Comparison of ENCODE assay signal across 25 cellular contexts in the genomic region with DNA sequence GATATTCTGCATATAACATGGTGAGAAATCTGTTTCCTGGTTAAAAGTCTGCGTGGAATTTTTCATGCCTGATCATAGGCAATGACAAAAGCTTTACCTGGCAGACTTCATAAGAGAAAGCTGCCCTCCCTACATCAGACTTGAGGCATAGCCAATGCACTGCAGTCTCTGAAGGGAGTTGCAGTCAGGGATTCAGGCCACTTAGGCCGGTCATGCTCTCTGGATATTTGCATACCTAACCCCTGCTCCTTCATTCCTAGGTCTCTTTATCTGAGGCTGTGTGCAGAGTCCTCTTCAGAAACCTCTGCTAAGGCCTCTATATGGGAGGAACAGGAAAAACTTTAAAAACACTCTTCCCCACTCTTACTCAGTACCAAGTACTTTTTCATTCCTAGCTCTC.
"Had no signal": no experiment of that assay in that cellular context is flagged by ENCODE, and none has a peak within 500 bp of the region (broad histone marks: within the 10 kb centered on the region; RNA-seq: fewer than 3 reads in every experiment).

No MANE protein-coding gene starts in this region.

- H3K9me3 Mint-ChIP-seq: nephron had no signal

- H3K27me3 Mint-ChIP-seq: central memory CD8-positive, alpha-beta T cell; naive thymus-derived CD4-positive, alpha-beta T cell had no signal

- H3K36me3 Mint-ChIP-seq: naive thymus-derived CD4-positive, alpha-beta T cell; stimulated activated effector memory CD8-positive, alpha-beta T cell treated with anti-CD3 and anti-CD28 coated beads, Interleukin-12 subunit alpha, Interleukin-12 subunit beta, amount 100 ng/mL, for 72 hours had no signal

- DNase-seq: dermis blood vessel endothelial cell; effector memory CD4-positive, alpha-beta T cell; esophagus squamous epithelium; foreskin melanocyte; left cardiac atrium; left lung; mesenchymal stem cell; midbrain; naive thymus-derived CD4-positive, alpha-beta T cell; stimulated activated CD4-positive, alpha-beta T cell treated with anti-CD3 and anti-CD28 coated beads, Interleukin-12 subunit alpha, Interleukin-12 subunit beta, amount 100 ng/mL, for 4 hours; stimulated activated CD4-positive, alpha-beta T cell treated with anti-CD3 and anti-CD28 coated beads, Interleukin-2, amount 100 ng/mL, for 24 hours; stimulated activated CD4-positive, alpha-beta T cell treated with anti-CD3 and anti-CD28 coated beads, Interleukin-4, amount 100 ng/mL, for 24 hours; stimulated activated naive CD8-positive, alpha-beta T cell treated with anti-CD3 and anti-CD28 coated beads, Interleukin-15, Interleukin-2, amounts not matched to agents 100 U/mL and 50 U/mL, for 24 hours; testis; upper lobe of left lung had no signal

- H3K4me1 Mint-ChIP-seq: central memory CD8-positive, alpha-beta T cell; naive thymus-derived CD4-positive, alpha-beta T cell; nephron; stimulated activated effector memory CD8-positive, alpha-beta T cell treated with anti-CD3 and anti-CD28 coated beads, Interleukin-12 subunit alpha, Interleukin-12 subunit beta, amount 100 ng/mL, for 72 hours had no signal

- H3K27me3 ChIP-seq: esophagus squamous epithelium, left lung, right atrium auricular region, testis, tibial nerve, upper lobe of left lung had no signal

- H3K36me3 ChIP-seq: esophagus squamous epithelium, left lung, prostate gland, right atrium auricular region, tibial nerve, upper lobe of left lung had no signal

- H3K27ac ChIP-seq: coronary artery, esophagus squamous epithelium, left lung, parathyroid adenoma, prostate gland, right atrium auricular region, testis, tibial nerve, upper lobe of left lung had no signal

- ATAC-seq: left cardiac atrium; left lung; naive thymus-derived CD4-positive, alpha-beta T cell; sciatic nerve; stimulated activated effector memory CD8-positive, alpha-beta T cell treated with anti-CD3 and anti-CD28 coated beads, Interleukin-12 subunit alpha, Interleukin-12 subunit beta, amount 100 ng/mL, for 72 hours; stimulated activated naive CD8-positive, alpha-beta T cell treated with anti-CD3 and anti-CD28 coated beads, Interleukin-15, Interleukin-2, amounts not matched to agents 100 U/mL and 50 U/mL, for 24 hours had no signal

- H3K27ac Mint-ChIP-seq: naive thymus-derived CD4-positive, alpha-beta T cell; nephron; stimulated activated effector memory CD8-positive, alpha-beta T cell treated with anti-CD3 and anti-CD28 coated beads, Interleukin-12 subunit alpha, Interleukin-12 subunit beta, amount 100 ng/mL, for 72 hours had no signal

- H3K9me3 ChIP-seq: esophagus squamous epithelium, left lung, prostate gland, right atrium auricular region, testis, tibial nerve, upper lobe of left lung had no signal

- H3K4me1 ChIP-seq: esophagus squamous epithelium, left lung, parathyroid adenoma, prostate gland, right atrium auricular region, testis, tibial nerve, upper lobe of left lung had no signal

- H3K4me3 ChIP-seq: coronary artery, esophagus squamous epithelium, left lung, prostate gland, right atrium auricular region, smooth muscle cell, testis, tibial nerve, upper lobe of left lung had no signal

- H3K4me3 Mint-ChIP-seq: central memory CD8-positive, alpha-beta T cell; naive thymus-derived CD4-positive, alpha-beta T cell; nephron; stimulated activated effector memory CD8-positive, alpha-beta T cell treated with anti-CD3 and anti-CD28 coated beads, Interleukin-12 subunit alpha, Interleukin-12 subunit beta, amount 100 ng/mL, for 72 hours had no signal
